17 cellular contexts compared by ENCODE assay signal in genomic region chr10:97277551-97277950, GRCh38.
"Had no signal": no experiment of that assay in that cellular context is flagged by ENCODE, and none has a peak within 500 bp of the region (broad histone marks: within the 10 kb centered on the region; RNA-seq: fewer than 3 reads in every experiment).

No MANE protein-coding gene starts in this region.

- DNase-seq: activated CD4-positive, alpha-beta T cell treated with anti-CD3 and anti-CD28 coated beads for 4 hours; activated naive CD4-positive, alpha-beta T cell treated with anti-CD3 and anti-CD28 coated beads for 36 hours; colonic mucosa; esophagus squamous epithelium; foreskin keratinocyte; heart left ventricle; left colon; naive thymus-derived CD8-positive, alpha-beta T cell; occipital lobe; psoas muscle; right lobe of liver; stimulated activated CD4-positive, alpha-beta T cell treated with anti-CD3 and anti-CD28 coated beads, Interleukin-12 subunit alpha, Interleukin-12 subunit beta, amount 100 ng/mL, for 4 hours; stimulated activated naive CD4-positive, alpha-beta T cell; substantia nigra; upper lobe of left lung; WERI-Rb-1 had no signal

- H3K9me3 ChIP-seq: colonic mucosa, esophagus squamous epithelium, heart left ventricle, psoas muscle, right lobe of liver, upper lobe of left lung had no signal

- ATAC-seq: foreskin keratinocyte; heart left ventricle; left colon; naive thymus-derived CD8-positive, alpha-beta T cell had no signal

- H3K4me3 ChIP-seq: colonic mucosa, esophagus squamous epithelium, heart left ventricle, lung, psoas muscle, right lobe of liver, upper lobe of left lung had no signal

- H3K36me3 ChIP-seq: colonic mucosa, esophagus squamous epithelium, heart left ventricle, right lobe of liver, upper lobe of left lung, WERI-Rb-1 had no signal

- H3K4me1 ChIP-seq: colonic mucosa, foreskin keratinocyte had no signal

- H3K27ac ChIP-seq: colonic mucosa, foreskin keratinocyte, psoas muscle, upper lobe of left lung, WERI-Rb-1 had no signal

- H3K27me3 ChIP-seq: colonic mucosa, esophagus squamous epithelium, foreskin keratinocyte, heart left ventricle, right lobe of liver, upper lobe of left lung had no signal
